In the genomic region with DNA sequence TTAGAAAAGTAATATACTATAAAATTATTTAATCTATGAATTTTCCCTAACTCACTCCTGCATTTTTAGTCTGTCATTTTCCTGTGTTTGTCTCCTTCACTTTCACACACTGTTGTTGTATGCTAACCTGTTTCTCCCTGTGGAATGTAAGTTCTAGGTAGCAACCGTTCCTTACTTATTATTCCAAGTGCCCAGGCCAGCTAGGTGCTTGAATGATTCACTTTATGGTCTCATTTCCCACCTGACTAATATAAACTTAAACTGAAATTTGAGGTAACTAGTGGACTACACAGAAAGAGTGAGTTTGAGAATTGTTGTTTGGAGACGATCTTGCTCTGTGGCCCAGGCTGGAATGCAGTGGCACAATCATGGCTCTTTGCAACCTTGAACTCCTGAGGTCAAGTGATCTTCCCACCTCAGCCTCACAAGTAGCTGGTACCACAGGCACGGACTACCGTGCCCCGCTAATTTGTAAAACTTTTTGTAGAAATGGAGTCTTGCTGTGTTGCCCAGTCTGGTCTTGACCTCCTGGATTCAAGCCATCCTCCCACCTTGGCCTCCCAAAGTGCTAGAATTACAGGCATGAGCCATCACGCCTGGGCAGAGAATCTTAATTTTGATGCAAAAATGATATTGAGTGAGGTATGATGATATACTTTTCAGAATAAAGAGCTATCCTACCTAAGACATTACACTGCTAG, we compare ENCODE assay signal across 9 cellular contexts. TPM values are rescaled to one million over a fixed set of nuclear protein-coding genes. Genes with fewer than 3 reads are reported as not detected.
DNase-seq lines count a peak whose midpoint lies in the region; ATAC-seq, FAIRE-seq and TF ChIP-seq lines count a peak whose summit lies in the region.
"Had no signal": no experiment of that assay in that cellular context is flagged by ENCODE, and none has a peak within 500 bp of the region (broad histone marks: within the 10 kb centered on the region; RNA-seq: fewer than 3 reads in every experiment).

No MANE protein-coding gene starts in this region.

- peaks cover 9% of the 10 kb centered on the region for H3K4me1 Mint-ChIP-seq in astrocyte (ENCODE audit: low read depth, unreplicated experiment)

- H2BK120ac ChIP-seq in mesenchymal stem cell (ENCODE audit: low read depth, low read length) = no peak overlapping the region

- H3K4me1 ChIP-seq in heart right ventricle = peaks cover 7 to 41% (median 21%) of the 10 kb centered on the region in 9 donors
- H3K4me1 ChIP-seq in right cardiac atrium (ENCODE audit: control insufficient read depth, insufficient read depth, low read length) = peaks cover 4% of the 10 kb centered on the region
- peaks cover 7% of the 10 kb centered on the region for H3K4me1 ChIP-seq in astrocyte (ENCODE audit: insufficient read depth, low read length)
- peaks cover 3% of the 10 kb centered on the region for H3K4me1 ChIP-seq in mesenchymal stem cell (ENCODE audit: control insufficient read depth, insufficient read depth, low read depth, low read length)

- H3K27ac ChIP-seq in heart right ventricle = peak overlapping the region in 3 of 10 donors; percentile 91 to 96 (median 94)
- H3K27ac ChIP-seq in right cardiac atrium (ENCODE audit: low read length) = no peak overlapping the region
- no peak overlapping the region for H3K27ac ChIP-seq in astrocyte (ENCODE audit: low read depth, low read length)
- no peak overlapping the region for H3K27ac ChIP-seq in mesenchymal stem cell (ENCODE audit: low read length, poor library complexity, severe bottlenecking)
- H3K27ac ChIP-seq: WERI-Rb-1 had no signal

- no peak overlapping the region for H3K27ac Mint-ChIP-seq in astrocyte (ENCODE audit: unreplicated experiment)

- H3K9ac ChIP-seq in astrocyte (ENCODE audit: low read length) (no peak overlapping the region), mesenchymal stem cell (ENCODE audit: low read length) (peak overlapping the region; percentile 99)

- H3K36me3 Mint-ChIP-seq in astrocyte (ENCODE audit: low read depth, unreplicated experiment) = peaks cover 3% of the 10 kb centered on the region

- no peak overlapping the region for H2BK15ac ChIP-seq in mesenchymal stem cell (ENCODE audit: low read depth, poor library complexity, severe bottlenecking)

- no peak for TF ChIP-seq POLR2A in GM18505 (IDR thresholded peaks at IDR 0.05; ENCODE audit: borderline replicate concordance, extremely low read depth, insufficient read depth, insufficient read length)

- H3K4me2 ChIP-seq in astrocyte (ENCODE audit: low read length) (peak overlapping the region; percentile 100), mesenchymal stem cell (ENCODE audit: low read length, poor library complexity, severe bottlenecking) (no peak overlapping the region)

- H3K4me3 ChIP-seq in heart right ventricle (peak overlapping the region in 7 of 10 donors; percentile 75 to 94 (median 88)), right cardiac atrium (ENCODE audit: low read length) (no peak overlapping the region), astrocyte (ENCODE audit: insufficient read depth, low read depth, low read length) (no peak overlapping the region), mesenchymal stem cell (ENCODE audit: insufficient read depth in 1 of 2, low read depth in 1 of 2, low read length in 2 of 2) (peak overlapping the region in 1 of 2 experiments; percentile 100)

- H3K4me3 Mint-ChIP-seq in astrocyte (ENCODE audit: unreplicated experiment) = peak overlapping the region; percentile 91

- WGBS in heart right ventricle, 2 donors = 72 to 76% methylated on average over 6 of the region's 6 CpGs
- 78% methylated on average over 6 of the region's 6 CpGs for WGBS in right cardiac atrium
- WGBS in mesenchymal stem cell = 94% methylated on average over 4 of the region's 6 CpGs

- H2AFZ ChIP-seq in astrocyte (ENCODE audit: low read depth, low read length) (no peak overlapping the region), mesenchymal stem cell (ENCODE audit: low read depth, low read length) (no peak overlapping the region)

- intact Hi-C loops in heart right ventricle (cut with DNase I) = loop anchor here in 2 of 10 donors (2.0 to 10.0 kb wide), 2 partner anchors 29 to 197 kb away; a partner anchor contains a TSS
- intact Hi-C loops in right cardiac atrium (cut with DNase I) = no loop called here

- no peak overlapping the region for H3K18ac ChIP-seq in mesenchymal stem cell (ENCODE audit: low read depth in 1 of 2, low read length in 2 of 2)

- H3K4ac ChIP-seq in mesenchymal stem cell (ENCODE audit: low read depth in 1 of 2, low read length in 2 of 2) = no peak overlapping the region

- ATAC-seq in heart right ventricle (no peak), right cardiac atrium (no peak), GM18505 (IDR thresholded peaks at IDR 0.05; ENCODE audit: unreplicated experiment) (no peak)

- H3K27me3 ChIP-seq in heart right ventricle (no peaks in the 10 kb centered on the region), right cardiac atrium (ENCODE audit: control insufficient read depth, insufficient read depth) (no peaks in the 10 kb centered on the region), astrocyte (ENCODE audit: insufficient read depth, low read length) (no peaks in the 10 kb centered on the region), mesenchymal stem cell (ENCODE audit: control insufficient read depth in 1 of 2, insufficient read depth in 1 of 2, low read length in 2 of 2) (no peaks in the 10 kb centered on the region)

- no peaks in the 10 kb centered on the region for H3K9me3 Mint-ChIP-seq in astrocyte (ENCODE audit: unreplicated experiment)

- H3K9me3 ChIP-seq in heart right ventricle (no peaks in the 10 kb centered on the region), right cardiac atrium (ENCODE audit: control insufficient read depth, low read length) (no peaks in the 10 kb centered on the region), astrocyte (ENCODE audit: insufficient read depth, low read depth, low read length) (no peaks in the 10 kb centered on the region), mesenchymal stem cell (ENCODE audit: control insufficient read depth, low read length) (no peaks in the 10 kb centered on the region)

- TF ChIP-seq CTCF in heart right ventricle (IDR thresholded peaks at IDR 0.05) (no peak), astrocyte (IDR thresholded peaks at IDR 0.05; ENCODE audit: insufficient read depth, low read depth, low read length) (no peak)

- H3K36me3 ChIP-seq in heart right ventricle = peaks cover 0 to 17% (median 0%) of the 10 kb centered on the region in 9 donors
- no peaks in the 10 kb centered on the region for H3K36me3 ChIP-seq in astrocyte (ENCODE audit: insufficient read depth, low read length)
- no peaks in the 10 kb centered on the region for H3K36me3 ChIP-seq in mesenchymal stem cell (ENCODE audit: control insufficient read depth in 1 of 2, insufficient read depth in 2 of 2, low read depth in 1 of 2, low read length in 2 of 2)

- no peak overlapping the region for H3K14ac ChIP-seq in mesenchymal stem cell (ENCODE audit: low read length in 2 of 2)

- H3K79me2 ChIP-seq in astrocyte (ENCODE audit: insufficient read depth, low read length) = peaks cover 64% of the 10 kb centered on the region

- FAIRE-seq in astrocyte (lab: Jason Lieb, UNC) = no peak

- H3K23ac ChIP-seq in mesenchymal stem cell (ENCODE audit: low read length in 2 of 2) = no peak overlapping the region

- no peak overlapping the region for H4K8ac ChIP-seq in mesenchymal stem cell (ENCODE audit: low read length)

- no peak overlapping the region for H2BK12ac ChIP-seq in mesenchymal stem cell (ENCODE audit: low read length in 2 of 2)

- H4K20me1 ChIP-seq in astrocyte (ENCODE audit: insufficient read depth, low read length) = peaks cover 41% of the 10 kb centered on the region

- no peak overlapping the region for H2BK5ac ChIP-seq in mesenchymal stem cell (ENCODE audit: low read depth, low read length, poor library complexity, severe bottlenecking)

- peaks cover 8% of the 10 kb centered on the region for H3K79me1 ChIP-seq in mesenchymal stem cell (replicated peaks; ENCODE audit: low read length, poor library complexity, severe bottlenecking)

- no peaks in the 10 kb centered on the region for H3K27me3 Mint-ChIP-seq in astrocyte (ENCODE audit: low read depth, unreplicated experiment)

- no peak overlapping the region for H4K91ac ChIP-seq in mesenchymal stem cell (ENCODE audit: low read length)

- DNase-seq in heart right ventricle = no peak
- no peak for DNase-seq in right cardiac atrium
- DNase-seq in astrocyte (ENCODE audit: low read depth) = no peak
- no peak for DNase-seq in mesenchymal stem cell
- DNase-seq in pons (ENCODE audit: low spot score) = no peak
- no peak for DNase-seq in AML-193 (lab: John Stamatoyannopoulos, UW)
- DNase-seq in dermis blood vessel endothelial cell = no peak
- DNase-seq: WERI-Rb-1 had no signal

- no peak overlapping the region for H2AK5ac ChIP-seq in mesenchymal stem cell (ENCODE audit: low read length, severe bottlenecking)

RNA-seq across cellular contexts. Expression of a gene that starts 1.9 kb away (rescaled TPM):
- total RNA-seq in heart right ventricle = 10 to 100 TPM; 48.6 to 84.3 (median 66.3) TPM
- polyA plus RNA-seq in heart right ventricle = 10 to 100 TPM in 1 of 2 donors, 1 to 10 TPM in 1; 9.1 to 17.1 TPM
- total RNA-seq in right cardiac atrium = 10 to 100 TPM; 41.9 to 58.7 (median 54.7) TPM
- 17.8 TPM for polyA plus RNA-seq in right cardiac atrium
- total RNA-seq in astrocyte = 20.4 and 22.1 TPM in 2 replicates
- 13.2 TPM for polyA plus RNA-seq in mesenchymal stem cell (2013, experiment 1 of 2)
- 13.1 TPM for polyA plus RNA-seq in mesenchymal stem cell (2013, experiment 2 of 2)
- total RNA-seq in dermis blood vessel endothelial cell = 45.0 and 49.7 TPM in 2 replicates

RNA-seq across cellular contexts. Expression of a gene that starts 30.0 kb away (rescaled TPM):
- 10 to 100 TPM in 9 of 10 donors, 1 to 10 TPM in 1; 9.7 to 22.4 (median 16.0) TPM for total RNA-seq in heart right ventricle
- 10 to 100 TPM in 1 of 2 donors, 1 to 10 TPM in 1; 3.9 to 11.1 TPM for polyA plus RNA-seq in heart right ventricle
- 10 to 100 TPM; 14.9 to 16.4 (median 15.5) TPM for total RNA-seq in right cardiac atrium
- polyA plus RNA-seq in right cardiac atrium = 6.5 TPM
- total RNA-seq in astrocyte = 18.4 and 19.4 TPM in 2 replicates
- 9.7 TPM for polyA plus RNA-seq in mesenchymal stem cell (2013, experiment 1 of 2)
- 9.6 TPM for polyA plus RNA-seq in mesenchymal stem cell (2013, experiment 2 of 2)
- 12.6 and 17.2 TPM in 2 replicates for total RNA-seq in dermis blood vessel endothelial cell

Comparison
In these comparisons a context has a peak if more than half of its experiments do, and no peak if none do; other contexts are left out.
1. H3K4me3 ChIP-seq: peak in heart right ventricle (7 of 10); none in right cardiac atrium (single experiment) and astrocyte (single experiment).